ENCODE assay signal across 19 cellular contexts in the genomic region with DNA sequence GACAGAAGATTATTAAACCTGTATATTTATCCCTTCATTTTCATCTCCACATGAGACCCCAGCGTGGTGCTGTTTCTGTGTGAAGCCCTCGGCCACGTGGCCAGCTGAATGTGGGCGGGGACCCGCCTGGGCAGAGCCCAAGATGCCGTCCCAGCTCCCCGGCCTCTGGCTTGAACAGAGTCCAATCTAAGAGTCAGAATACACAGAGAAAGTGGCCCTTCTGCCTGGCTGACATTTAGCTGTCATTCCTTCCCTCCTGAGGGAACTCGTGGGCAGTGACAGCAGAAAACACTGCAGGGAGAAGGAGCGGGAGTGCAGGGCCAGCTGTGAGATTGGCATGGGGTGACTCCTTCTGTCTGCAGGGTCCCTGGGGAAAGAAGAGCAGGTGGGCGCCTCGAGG. TPM values are rescaled to one million over a fixed set of nuclear protein-coding genes. Genes with fewer than 3 reads are reported as not detected.
DNase-seq lines count a peak whose midpoint lies in the region; TF ChIP-seq lines count a peak whose summit lies in the region.
"Had no signal": no experiment of that assay in that cellular context is flagged by ENCODE, and none has a peak within 500 bp of the region (broad histone marks: within the 10 kb centered on the region; RNA-seq: fewer than 3 reads in every experiment).

No MANE protein-coding gene starts in this region.

- no peaks in the 10 kb centered on the region for H3K4me1 ChIP-seq in neural progenitor cell
- H3K4me1 ChIP-seq: testis had no signal

- H3F3A ChIP-seq in neural progenitor cell (ENCODE audit: low read depth), result no peaks in the 10 kb centered on the region

- no peak for TF ChIP-seq EP300 in Ishikawa (IDR thresholded peaks at IDR 0.05; ENCODE audit: borderline replicate concordance)

- H3K4me1 Mint-ChIP-seq in brain (peaks cover 51% of the 10 kb centered on the region), neural progenitor cell (peaks cover 24% of the 10 kb centered on the region)
- no peaks in the 10 kb centered on the region for H3K4me1 Mint-ChIP-seq in activated naive CD4-positive, alpha-beta T cell treated with anti-CD3 and anti-CD28 coated beads for 36 hours (ENCODE audit: low read depth)
- H3K4me1 Mint-ChIP-seq: naive B cell had no signal

- TF ChIP-seq CTCF in brain (conservative IDR thresholded peaks at IDR 0.05), result no peak
- no peak for TF ChIP-seq CTCF in neural progenitor cell (IDR thresholded peaks at IDR 0.05)

- H2AFZ ChIP-seq in neural progenitor cell (replicated peaks), result peak overlapping the region; percentile 31

- no peaks in the 10 kb centered on the region for H3K36me3 ChIP-seq in neural progenitor cell
- H3K36me3 ChIP-seq: lower lobe of right lung had no signal

- H3K4me3 Mint-ChIP-seq in brain (peak overlapping the region in 3 of 5 experiments; percentile 18 to 56 (median 39)), neural progenitor cell (peak overlapping the region; percentile 64)
- H3K4me3 Mint-ChIP-seq in activated naive CD4-positive, alpha-beta T cell treated with anti-CD3 and anti-CD28 coated beads for 36 hours, result no peak overlapping the region
- H3K4me3 Mint-ChIP-seq: naive B cell had no signal

- H3K27me3 Mint-ChIP-seq in brain (peaks cover 12% of the 10 kb centered on the region), neural progenitor cell (ENCODE audit: insufficient read depth, low read depth) (peaks cover 11% of the 10 kb centered on the region)
- H3K27me3 Mint-ChIP-seq in activated naive CD4-positive, alpha-beta T cell treated with anti-CD3 and anti-CD28 coated beads for 36 hours (ENCODE audit: low read depth), result peaks cover 38% of the 10 kb centered on the region

- H3K27ac ChIP-seq in neural progenitor cell, result no peak overlapping the region
- H3K27ac ChIP-seq: lower lobe of right lung, testis had no signal

- no peaks in the 10 kb centered on the region for H3K27me3 ChIP-seq in neural progenitor cell
- H3K27me3 ChIP-seq: testis had no signal

- intact Hi-C loops in activated naive CD4-positive, alpha-beta T cell treated with anti-CD3 and anti-CD28 coated beads for 36 hours (cut with micrococcal nuclease), result no loop called here

- DNase-seq in COR-L47 (lab: John Stamatoyannopoulos, UW) (peak; percentile 12), neural progenitor cell (ENCODE audit: low spot score) (no peak), activated T-cell treated with anti-CD3 and anti-CD28 coated beads for 4 hours (no peak), foreskin melanocyte (no peak), NCI-H146 (lab: John Stamatoyannopoulos, UW) (no peak)
- no peak for DNase-seq in activated naive CD4-positive, alpha-beta T cell treated with anti-CD3 and anti-CD28 coated beads for 36 hours
- DNase-seq: activated CD4-positive, alpha-beta T cell treated with anti-CD3 and anti-CD28 coated beads for 1 hour; Calu3; GDM1; Kasumi-1; lower lobe of right lung; naive B cell; NCI-H1105 treated with DMSO at 0.1 percent for 48 hours; NCI-H226; testis had no signal

- no peaks in the 10 kb centered on the region for H4K20me1 ChIP-seq in neural progenitor cell (ENCODE audit: low read depth)

- no peak for TF ChIP-seq RAD21 in Ishikawa (IDR thresholded peaks at IDR 0.05; ENCODE audit: low read depth)

- H3K36me3 Mint-ChIP-seq in brain (no peaks in the 10 kb centered on the region), neural progenitor cell (no peaks in the 10 kb centered on the region)
- H3K36me3 Mint-ChIP-seq in activated naive CD4-positive, alpha-beta T cell treated with anti-CD3 and anti-CD28 coated beads for 36 hours (ENCODE audit: low read depth), result no peaks in the 10 kb centered on the region
- H3K36me3 Mint-ChIP-seq: naive B cell had no signal

- no peak overlapping the region for H3K4me2 ChIP-seq in neural progenitor cell

- H3K27ac Mint-ChIP-seq in brain (peak overlapping the region in 3 of 5 experiments; percentile 59 to 93 (median 65)), neural progenitor cell (peak overlapping the region; percentile 52)
- H3K27ac Mint-ChIP-seq in activated naive CD4-positive, alpha-beta T cell treated with anti-CD3 and anti-CD28 coated beads for 36 hours, result no peak overlapping the region
- H3K27ac Mint-ChIP-seq: activated T-helper 2 cell treated with anti-CD3 and anti-CD28 coated beads, Interferon-gamma antibody, Interleukin-2, Interleukin-4, amounts not matched to agents 10 μg/mL and 5 μg/mL and 100 μg/mL, durations not matched to agents 14 hours and 24 hours and 36 hours; naive B cell had no signal

- H3K9ac ChIP-seq in neural progenitor cell, result no peak overlapping the region

- H3K4me3 ChIP-seq in neural progenitor cell, result no peak overlapping the region
- H3K4me3 ChIP-seq: GM12878, lower lobe of right lung, testis had no signal

- H3K9me3 Mint-ChIP-seq in brain, result peaks cover 0 to 4% (median 0%) of the 10 kb centered on the region in 5 experiments
- no peaks in the 10 kb centered on the region for H3K9me3 Mint-ChIP-seq in neural progenitor cell
- H3K9me3 Mint-ChIP-seq in activated naive CD4-positive, alpha-beta T cell treated with anti-CD3 and anti-CD28 coated beads for 36 hours, result no peaks in the 10 kb centered on the region
- H3K9me3 Mint-ChIP-seq: activated T-helper 2 cell treated with anti-CD3 and anti-CD28 coated beads, Interferon-gamma antibody, Interleukin-2, Interleukin-4, amounts not matched to agents 10 μg/mL and 5 μg/mL and 100 μg/mL, durations not matched to agents 14 hours and 24 hours and 36 hours had no signal

- no peaks in the 10 kb centered on the region for H3K79me2 ChIP-seq in neural progenitor cell (ENCODE audit: low read depth)

- H3K9me3 ChIP-seq in neural progenitor cell (ENCODE audit: low read depth), result no peaks in the 10 kb centered on the region
- H3K9me3 ChIP-seq: lower lobe of right lung, testis had no signal

- CTCF ChIA-PET in activated naive CD4-positive, alpha-beta T cell treated with anti-CD3 and anti-CD28 coated beads for 36 hours (lab: Charles Lee), result interaction anchor here (1.8 kb wide), 1 partner anchor 13 kb away, joined by 5 read pairs; no protein-coding TSS in a partner anchor

TF ChIP-seq in Ishikawa, 13 proteins besides CTCF, POLR2A, EP300 and RAD21:
- TF ChIP-seq USF1 (IDR thresholded peaks at IDR 0.05) (peak; percentile 23; the same call in 1 of the 2 replicates), NFIC (IDR thresholded peaks at IDR 0.05) (no peak), YY1 (IDR thresholded peaks at IDR 0.05; ENCODE audit: low read depth) (no peak), FOXM1 (IDR thresholded peaks at IDR 0.05; ENCODE audit: borderline replicate concordance, low read depth) (no peak)

RNA-seq across cellular contexts. Expression of gene UQCRFS1, which starts 35.0 kb away (rescaled TPM):
- polyA plus RNA-seq in brain (ENCODE audit: insufficient read depth, low read depth, low replicate concordance), result 87.3 TPM
- total RNA-seq in neural progenitor cell (ENCODE audit: low replicate concordance), result 36.5 and 39.2 TPM in 2 replicates
- total RNA-seq in activated naive CD4-positive, alpha-beta T cell treated with anti-CD3 and anti-CD28 coated beads for 36 hours, result 10 to 100 TPM; 46.8 to 47.6 TPM
